8 cellular contexts compared by ENCODE assay signal in genomic region chr5:75335952-75336624, GRCh38. TPM values are rescaled to one million over a fixed set of nuclear protein-coding genes. Genes with fewer than 3 reads are reported as not detected.
DNase-seq lines count a peak whose midpoint lies in the region; ATAC-seq and TF ChIP-seq lines count a peak whose summit lies in the region.

No MANE protein-coding gene starts in this region.

- H3K9ac ChIP-seq in PC-3 (ENCODE audit: low read length) (peak overlapping the region; percentile 84), liver (ENCODE audit: low read depth in 1 of 2, low read length in 2 of 2) (peak overlapping the region; percentile 45 to 90)

- H3K4me3 ChIP-seq in PC-3 (ENCODE audit: low read length) (peak overlapping the region; percentile 99), liver (ENCODE audit: low read depth in 1 of 3, low read length in 3 of 3) (peak overlapping the region; percentile 68 to 82 (median 81)), testis (peak overlapping the region; percentile 91 to 97)

- DNase-seq in 8988T (peak; percentile 31), HT1080 (ENCODE audit: low read depth) (peak; percentile 87), PC-3 (peak; percentile 69), dedifferentiated amniotic fluid mesenchymal stem cell (ENCODE audit: extremely low spot score) (peak; percentile 88), testis (no peak)
- no peak for DNase-seq in effector CD4-positive, alpha-beta T cell

- 10% methylated on average over 13 of the region's 13 CpGs for WGBS in liver
- 3 to 5% methylated on average over 13 of the region's 13 CpGs for WGBS in testis, 2 donors

- POLR2A ChIA-PET in PC-3 (lab: Charles Lee; ENCODE audit: unreplicated experiment): no interaction called here

- TF ChIP-seq CTCF in GM12872 (IDR thresholded peaks at IDR 0.05; ENCODE audit: insufficient read depth, low read depth, low read length) (peak; percentile 34; the same call in 1 of the 3 replicates), PC-3 (conservative IDR thresholded peaks at IDR 0.05; ENCODE audit: low read depth, low read length) (no peak; the same call in 1 of the 2 replicates), liver (IDR thresholded peaks at IDR 0.05; ENCODE audit: low read depth, low read length, missing input control) (peak; percentile 53), testis (IDR thresholded peaks at IDR 0.05) (peak in 1 of 3 experiments; percentile 43)

- peak in 1 of 2 donors; percentile 57 for TF ChIP-seq RAD21 in liver (IDR thresholded peaks at IDR 0.05)

- peaks cover 27% of the 10 kb centered on the region for H3K4me1 ChIP-seq in PC-3 (ENCODE audit: insufficient read depth, low read length)
- H3K4me1 ChIP-seq in liver (ENCODE audit: control insufficient read depth in 4 of 4, insufficient read depth in 4 of 4, low read length in 3 of 4): peaks cover 0 to 50% (median 29%) of the 10 kb centered on the region in 4 donors
- H3K4me1 ChIP-seq in testis: peaks cover 11% of the 10 kb centered on the region

- CTCF ChIA-PET in PC-3 (lab: Charles Lee): interaction anchor here (1.6 kb wide), 1 partner anchor 99 kb away, joined by 11 read pairs; the partner anchor contains the start of gene ANKRD31

- peaks cover 40% of the 10 kb centered on the region for H3K79me2 ChIP-seq in PC-3 (ENCODE audit: low read length)

- no peak for TF ChIP-seq POLR2A in testis (IDR thresholded peaks at IDR 0.05)

- peak; percentile 65 for ATAC-seq in PC-3

- H3K27ac ChIP-seq in PC-3 (ENCODE audit: low read length) (peak overlapping the region; percentile 86), liver (ENCODE audit: low read depth in 1 of 2, low read length in 2 of 2) (peak overlapping the region; percentile 95 to 96), testis (peak overlapping the region; percentile 88 to 98)

- H3K27me3 ChIP-seq in PC-3 (ENCODE audit: low read length) (no peaks in the 10 kb centered on the region), liver (ENCODE audit: control insufficient read depth in 4 of 4, insufficient read depth in 4 of 4, low read length in 3 of 4) (no peaks in the 10 kb centered on the region), testis (no peaks in the 10 kb centered on the region)

- TSS peak; percentile 96 for BruUV-seq in PC-3 (replicated peaks; lab: Mats Ljungman, UMichigan)

- peak overlapping the region; percentile 92 for H3K4me2 ChIP-seq in PC-3 (ENCODE audit: low read length)

- H3K9me2 ChIP-seq in PC-3 (replicated peaks; ENCODE audit: low read length): no peaks in the 10 kb centered on the region

- H4K20me1 ChIP-seq in PC-3 (ENCODE audit: low read length): peaks cover 23% of the 10 kb centered on the region

- H2AFZ ChIP-seq in PC-3 (ENCODE audit: low read length): peak overlapping the region; percentile 90

- H3F3A ChIP-seq in PC-3 (ENCODE audit: low read length, unreplicated experiment): no peaks in the 10 kb centered on the region

- no peaks in the 10 kb centered on the region for H3K9me3 ChIP-seq in PC-3 (ENCODE audit: low read length)
- H3K9me3 ChIP-seq in liver (ENCODE audit: control insufficient read depth in 4 of 4, low read length in 3 of 4): no peaks in the 10 kb centered on the region
- H3K9me3 ChIP-seq in testis: no peaks in the 10 kb centered on the region

- H3K36me3 ChIP-seq in PC-3 (ENCODE audit: low read depth, low read length) (no peaks in the 10 kb centered on the region), liver (ENCODE audit: control insufficient read depth in 4 of 4, insufficient read depth in 3 of 4, low read depth in 1 of 4, low read length in 3 of 4) (no peaks in the 10 kb centered on the region), testis (ENCODE audit: low read depth, missing control alignments) (no peaks in the 10 kb centered on the region)

- intact Hi-C loops in PC-3 (cut with micrococcal nuclease): loop anchor here (1.0 to 5.0 kb wide), 5 partner anchors 15 to 345 kb away; partner anchors contain the start of genes CERT1, GCNT4 and POLK
- intact Hi-C loops in testis (cut with DNase I; ENCODE audit: low total_unique reads): no loop called here

TF ChIP-seq in liver, 16 proteins besides CTCF, POLR2A, EP300 and RAD21:
- TF ChIP-seq FOXA1 (IDR thresholded peaks at IDR 0.05): peak; percentile 62
- TF ChIP-seq GABPA (IDR thresholded peaks at IDR 0.05 in 1 of 2, conservative IDR thresholded peaks at IDR 0.05 in 1 of 2): no peak
- peak; percentile 60 for TF ChIP-seq FOXA2 (IDR thresholded peaks at IDR 0.05)

RNA-seq across cellular contexts. Expression of gene HMGCR, which starts 0.9 kb away (rescaled TPM):
- 92.0 and 98.1 TPM in 2 replicates for total RNA-seq in HT1080 (2014; rRNA removed; shearing (Covaris generic))
- 31.6 and 33.8 TPM in 2 replicates for polyA plus RNA-seq in HT1080 (2015; cell fraction: cytosol; rRNA removed)
- polyA plus RNA-seq in HT1080 (2015; cell fraction: nucleus; rRNA removed): 151 and 176 TPM in 2 replicates
- total RNA-seq in PC-3 (2014; rRNA removed): 19.9 and 22.0 TPM in 2 replicates
- 100 to 1,000 TPM; 129 to 237 TPM for total RNA-seq in liver
- 10 to 100 TPM; 12.4 to 25.6 TPM for polyA plus RNA-seq in liver
- 10 to 100 TPM; 33.6 to 44.8 TPM for total RNA-seq in testis
- 49.8 TPM for polyA plus RNA-seq in testis (ENCODE audit: insufficient read depth, low read depth, low replicate concordance)

Comparison
In these comparisons a context has a peak if more than half of its experiments do, and no peak if none do; other contexts are left out.
1. DNase-seq: peak in 8988T (single experiment), HT1080 (single experiment), PC-3 (single experiment) and dedifferentiated amniotic fluid mesenchymal stem cell (single experiment); none in testis (single experiment) and effector CD4-positive, alpha-beta T cell (single experiment).
2. Peak in every context shown above with its lines, with median percentiles within 50 percentile points of each other: H3K27ac ChIP-seq and H3K4me3 ChIP-seq.